In genomic region chr1:32441467-32441866, GRCh38 we compare ENCODE assay signal across 6 cellular contexts. TPM values are rescaled to one million over a fixed set of nuclear protein-coding genes. Genes with fewer than 3 reads are reported as not detected.
"Had no signal": no experiment of that assay in that cellular context is flagged by ENCODE, and none has a peak within 500 bp of the region (broad histone marks: within the 10 kb centered on the region; RNA-seq: fewer than 3 reads in every experiment).

No MANE protein-coding gene starts in this region.

RNA-seq across cellular contexts. Expression of gene ZBTB8B, which starts 23.4 kb away (rescaled TPM):
- total RNA-seq: OCI-LY7, Right ventricle myocardium inferior, Right ventricle myocardium superior, RPMI7951, SJCRH30, SJSA1 had no signal
